ENCODE assay signal across 1 cellular context in the genomic region with DNA sequence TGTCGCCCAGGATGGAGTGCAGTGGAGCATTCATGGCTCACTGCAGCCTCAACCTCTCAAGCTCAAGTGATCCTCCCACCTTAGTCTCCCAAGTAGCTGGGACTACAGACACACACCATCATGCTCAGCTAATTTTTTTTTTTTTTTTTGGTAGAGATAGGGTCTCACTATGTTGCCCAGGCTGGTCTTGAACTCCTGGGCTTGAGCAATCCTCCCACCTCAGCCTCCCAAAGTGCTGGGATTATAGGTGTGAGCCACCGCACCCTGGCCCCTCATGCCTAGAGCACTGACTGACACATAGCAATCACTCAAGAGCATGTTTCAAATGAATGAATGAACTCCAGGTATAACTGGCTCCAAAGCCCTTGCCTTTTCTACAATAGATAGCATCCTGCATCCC.
TF ChIP-seq lines count a peak whose summit lies in the region.

No MANE protein-coding gene starts in this region.

TF ChIP-seq in K562, 482 proteins besides CTCF, POLR2A, EP300 and RAD21:
- TF ChIP-seq ZNF121 (CRISPR knock-in tag; conservative IDR thresholded peaks at IDR 0.05) = peak; percentile 61
TF ChIP-seq in K562: peak in this region for 1; not testable (repeated sequence) for 481.
